8 cellular contexts compared by ENCODE assay signal in genomic region chr6:63598001-63598250, GRCh38. TPM values are rescaled to one million over a fixed set of nuclear protein-coding genes. Genes with fewer than 3 reads are reported as not detected.
A peak's percentile ranks its signal among the peaks of the same experiment; 100 is the strongest.
DNase-seq lines count a peak whose midpoint lies in the region; ATAC-seq and TF ChIP-seq lines count a peak whose summit lies in the region.

No MANE protein-coding gene starts in this region.

- H3K9me3 ChIP-seq in BE2C, result no peaks in the 10 kb centered on the region
- H3K9me3 ChIP-seq in Karpas-422 (ENCODE audit: low read length), result no peaks in the 10 kb centered on the region

- peak overlapping the region; percentile 94 for H3K4me2 ChIP-seq in Karpas-422 (ENCODE audit: low read depth, low read length, poor library complexity, severe bottlenecking)

- no peak for TF ChIP-seq CTCF in BE2C (IDR thresholded peaks at IDR 0.05; ENCODE audit: low read depth, low read length)
- no peak for TF ChIP-seq CTCF in coronary artery (IDR thresholded peaks at IDR 0.05)
- TF ChIP-seq CTCF in natural killer cell (IDR thresholded peaks at IDR 0.05), result no peak

- ATAC-seq in GM19438 (IDR thresholded peaks at IDR 0.05; ENCODE audit: low read depth, unreplicated experiment) (peak; percentile 4), natural killer cell (no peak), HG03159 (IDR thresholded peaks at IDR 0.05; ENCODE audit: unreplicated experiment) (no peak)

- peak overlapping the region; percentile 95 for H3K4me3 ChIP-seq in BE2C (ENCODE audit: low read depth, low read length)
- H3K4me3 ChIP-seq in Karpas-422 (ENCODE audit: low read length), result peak overlapping the region; percentile 71
- H3K4me3 ChIP-seq in coronary artery, result peak overlapping the region; percentile 69

- H3K79me2 ChIP-seq in Karpas-422 (ENCODE audit: low read length), result no peaks in the 10 kb centered on the region

- H4K20me1 ChIP-seq in Karpas-422 (ENCODE audit: insufficient read depth, low read depth, low read length), result no peaks in the 10 kb centered on the region

- H3K27ac ChIP-seq in Karpas-422 (ENCODE audit: low read length), result no peak overlapping the region
- no peak overlapping the region for H3K27ac ChIP-seq in coronary artery

- no peaks in the 10 kb centered on the region for H3K9me3 Mint-ChIP-seq in natural killer cell

- peaks cover 3 to 10% of the 10 kb centered on the region in 2 donors for H3K27me3 Mint-ChIP-seq in natural killer cell (ENCODE audit: low read depth in 2 of 2)

- H3K27me3 ChIP-seq in BE2C, result no peaks in the 10 kb centered on the region
- H3K27me3 ChIP-seq in Karpas-422 (ENCODE audit: low read length), result no peaks in the 10 kb centered on the region

- H3K9ac ChIP-seq in Karpas-422 (ENCODE audit: low read length), result peak overlapping the region; percentile 60

- peaks cover 11 to 13% of the 10 kb centered on the region in 2 donors for H3K4me1 Mint-ChIP-seq in natural killer cell

- intact Hi-C loops in natural killer cell (cut with micrococcal nuclease), result loop anchor here (1.0 to 10.0 kb wide), 2 partner anchors 77 to 166 kb away; no protein-coding TSS in a partner anchor

- peak overlapping the region in 1 of 2 donors; percentile 19 for H3K27ac Mint-ChIP-seq in natural killer cell

- peaks cover 2% of the 10 kb centered on the region; the same call in 1 of the 2 replicates for H3K4me1 ChIP-seq in BE2C
- peaks cover 17% of the 10 kb centered on the region for H3K4me1 ChIP-seq in Karpas-422 (ENCODE audit: low read length)

- no peaks in the 10 kb centered on the region for H3K9me2 ChIP-seq in Karpas-422 (replicated peaks; ENCODE audit: insufficient read depth, low read length)

- DNase-seq in BE2C (no peak), Karpas-422 (no peak), coronary artery (ENCODE audit: low spot score) (no peak), natural killer cell (no peak), cortex of kidney (lab: John Stamatoyannopoulos, UW) (no peak), AG08396 (ENCODE audit: low spot score) (no peak)

- peak overlapping the region; percentile 91 for H3K4me3 Mint-ChIP-seq in natural killer cell

- H2AFZ ChIP-seq in Karpas-422 (ENCODE audit: low read length), result peak overlapping the region; percentile 99

- H3K36me3 Mint-ChIP-seq in natural killer cell, result no peaks in the 10 kb centered on the region

- no peaks in the 10 kb centered on the region for H3K36me3 ChIP-seq in BE2C
- no peaks in the 10 kb centered on the region for H3K36me3 ChIP-seq in Karpas-422 (ENCODE audit: insufficient read depth, low read length)

RNA-seq across cellular contexts. Expression of gene PTP4A1, which starts 25.6 kb away (rescaled TPM):
- 22.5 TPM for polyA plus RNA-seq in BE2C (2012; ENCODE audit: insufficient read depth, insufficient read length, low read depth)
- total RNA-seq in Karpas-422 (2014; rRNA removed; shearing (Covaris generic); ENCODE audit: low replicate concordance), result 11.1 and 39.5 TPM in 2 replicates
- 100 to 1,000 TPM; 113 to 185 (median 130) TPM for total RNA-seq in natural killer cell

RNA-seq across cellular contexts. Expression of gene PHF3, which starts 37.7 kb away (rescaled TPM):
- polyA plus RNA-seq in BE2C (2012; ENCODE audit: insufficient read depth, insufficient read length, low read depth), result 11.3 TPM
- 74.7 and 86.3 TPM in 2 replicates for total RNA-seq in Karpas-422 (2014; rRNA removed; shearing (Covaris generic); ENCODE audit: low replicate concordance)
- total RNA-seq in natural killer cell, result 10 to 100 TPM; 80.2 to 84.4 (median 84.0) TPM
